Comparison of ENCODE assay signal across 1 cellular context in genomic region chr22:20243545-20244249, GRCh38.
TF ChIP-seq lines count a peak whose summit lies in the region.

No MANE protein-coding gene starts in this region.

TF ChIP-seq in K562, 482 proteins besides CTCF, POLR2A, EP300 and RAD21 (continued from another document and continues in another):
- TF ChIP-seq PATZ1 (CRISPR knock-in tag; IDR thresholded peaks at IDR 0.05; ENCODE audit: borderline replicate concordance), result no peak
- TF ChIP-seq GTF3C2 (IDR thresholded peaks at IDR 0.05; ENCODE audit: borderline replicate concordance, extremely low read depth, insufficient read length), result no peak
- no peak for TF ChIP-seq ZSCAN29 (IDR thresholded peaks at IDR 0.05)
- 0 out of 2 replicates have a peak, but pooled peaks have one; percentile 6 for TF ChIP-seq ZNF212 (CRISPR knock-in tag; IDR thresholded peaks at IDR 0.05)
- peak in 1 of 3 experiments; percentile 49; a peak in 1 of 6 replicates for TF ChIP-seq ZBTB11 (CRISPR knock-in tag; IDR thresholded peaks at IDR 0.05)
- TF ChIP-seq ZNF407 (IDR thresholded peaks at IDR 0.05; ENCODE audit: low read depth), result no peak
- no peak for TF ChIP-seq ATF2 (CRISPR knock-in tag; IDR thresholded peaks at IDR 0.05)
- TF ChIP-seq SIN3A (IDR thresholded peaks at IDR 0.05; ENCODE audit: borderline replicate concordance in 2 of 2, control insufficient read depth in 1 of 2, low read depth in 2 of 2, low read length in 2 of 2), result no peak
- TF ChIP-seq STAT5B (CRISPR knock-in tag; IDR thresholded peaks at IDR 0.05), result no peak
- 0 out of 2 replicates have a peak, but pooled peaks have one; percentile 42 for TF ChIP-seq CTBP1 (IDR thresholded peaks at IDR 0.05; ENCODE audit: borderline replicate concordance)
- TF ChIP-seq FOXA3 (CRISPR knock-in tag; conservative IDR thresholded peaks at IDR 0.05 in 1 of 2, IDR thresholded peaks at IDR 0.05 in 1 of 2), result no peak
- no peak for TF ChIP-seq ZNF561 (CRISPR knock-in tag; conservative IDR thresholded peaks at IDR 0.05)
- TF ChIP-seq ZC3H11A (IDR thresholded peaks at IDR 0.05; ENCODE audit: low read depth, low read length), result 0 out of 2 replicates have a peak, but pooled peaks have one; percentile 9
- no peak for TF ChIP-seq RBM25 (IDR thresholded peaks at IDR 0.05; ENCODE audit: low read depth, low read length, severe bottlenecking)
- TF ChIP-seq ZNF75A (CRISPR knock-in tag; IDR thresholded peaks at IDR 0.05), result no peak
- no peak for TF ChIP-seq PRPF4 (IDR thresholded peaks at IDR 0.05; ENCODE audit: insufficient read depth, low read depth, low read length, poor library complexity, severe bottlenecking)
- TF ChIP-seq SMAD2 (IDR thresholded peaks at IDR 0.05; ENCODE audit: low read depth, low read length), result no peak
- TF ChIP-seq RREB1 (CRISPR knock-in tag; IDR thresholded peaks at IDR 0.05), result peak; percentile 44; the same call in 1 of the 2 replicates
- TF ChIP-seq THAP12 (CRISPR knock-in tag; IDR thresholded peaks at IDR 0.05), result peak; percentile 4; the same call in 1 of the 2 replicates
- TF ChIP-seq FOXJ2 (tag; IDR thresholded peaks at IDR 0.05), result no peak
- TF ChIP-seq NFXL1 (CRISPR knock-in tag; IDR thresholded peaks at IDR 0.05), result no peak
- TF ChIP-seq PHTF2 (CRISPR knock-in tag; IDR thresholded peaks at IDR 0.05), result no peak
